2 cellular contexts compared by ENCODE assay signal in genomic region chr7:5546626-5547025, GRCh38.
TF ChIP-seq lines count a peak whose summit lies in the region.

No MANE protein-coding gene starts in this region.

TF ChIP-seq in liver, 16 proteins besides CTCF, POLR2A, EP300 and RAD21:
- TF ChIP-seq GABPA (IDR thresholded peaks at IDR 0.05 in 1 of 2, conservative IDR thresholded peaks at IDR 0.05 in 1 of 2) (no peak), SP1 (IDR thresholded peaks at IDR 0.05) (peak; percentile 46), RXRA (IDR thresholded peaks at IDR 0.05) (peak; percentile 34 to 54), HNF4A (conservative IDR thresholded peaks at IDR 0.05) (peak; percentile 42 to 68)
TF ChIP-seq in liver: peak in this region for 3.

TF ChIP-seq in HepG2, 621 proteins besides CTCF, POLR2A, EP300 and RAD21:
- no peak for TF ChIP-seq ZNF337 (CRISPR knock-in tag; IDR thresholded peaks at IDR 0.05; ENCODE audit: borderline replicate concordance, low read depth)
- no peak for TF ChIP-seq SOX6 (IDR thresholded peaks at IDR 0.05)
- no peak for TF ChIP-seq SOX6 (CRISPR knock-in tag; IDR thresholded peaks at IDR 0.05)
- TF ChIP-seq IRX3 (CRISPR knock-in tag; IDR thresholded peaks at IDR 0.05; ENCODE audit: borderline replicate concordance, low read depth), result no peak
- TF ChIP-seq ZNF781 (CRISPR knock-in tag; IDR thresholded peaks at IDR 0.05; ENCODE audit: borderline replicate concordance, not compliant biosample characterization), result no peak
- TF ChIP-seq ZNF33A (CRISPR knock-in tag; IDR thresholded peaks at IDR 0.05; ENCODE audit: borderline replicate concordance), result no peak
- no peak for TF ChIP-seq ZNF639 (CRISPR knock-in tag; conservative IDR thresholded peaks at IDR 0.05)
- no peak for TF ChIP-seq CBFB (CRISPR knock-in tag; IDR thresholded peaks at IDR 0.05)
- TF ChIP-seq AKNA (CRISPR knock-in tag; IDR thresholded peaks at IDR 0.05; ENCODE audit: borderline replicate concordance), result no peak
- no peak for TF ChIP-seq MTA3 (CRISPR knock-in tag; IDR thresholded peaks at IDR 0.05)
- no peak for TF ChIP-seq RFX5 (IDR thresholded peaks at IDR 0.05; ENCODE audit: low read depth, low read length)
- no peak for TF ChIP-seq ZNF10 (CRISPR knock-in tag; IDR thresholded peaks at IDR 0.05; ENCODE audit: borderline replicate concordance, low read depth)
- TF ChIP-seq AHDC1 (CRISPR knock-in tag; IDR thresholded peaks at IDR 0.05; ENCODE audit: borderline replicate concordance), result no peak
